10 cellular contexts compared by ENCODE assay signal in the genomic region with DNA sequence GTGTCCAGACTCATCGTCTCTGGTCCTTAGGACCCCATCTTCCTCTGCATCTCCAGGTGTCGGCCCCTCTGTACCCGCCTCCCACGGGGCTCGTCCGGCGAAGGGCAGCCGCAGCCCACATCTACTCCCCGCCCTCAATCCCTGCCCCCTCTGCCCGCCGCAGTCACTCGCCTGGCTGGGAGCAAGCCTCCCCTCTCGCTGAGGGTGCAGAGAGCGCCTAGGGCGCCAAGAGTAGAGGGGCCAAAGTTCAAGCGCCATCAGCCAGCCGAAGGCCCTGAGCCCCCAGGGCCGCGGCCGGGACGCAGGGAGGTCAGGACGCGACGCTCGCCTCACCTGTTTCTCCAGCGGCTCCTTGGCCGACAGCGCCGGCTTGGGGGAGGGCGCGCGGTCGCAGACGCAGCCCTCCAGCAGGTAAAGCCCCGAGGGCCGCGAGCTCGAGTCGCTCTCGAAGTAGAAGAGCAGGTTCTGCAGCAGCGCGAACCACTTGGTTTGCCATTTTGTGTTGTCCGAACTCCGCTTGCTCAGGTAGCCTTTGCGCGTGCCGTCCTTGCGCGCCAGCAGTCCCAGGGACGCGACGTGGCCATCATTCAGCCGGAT. TPM values are rescaled to one million over a fixed set of nuclear protein-coding genes. Genes with fewer than 3 reads are reported as not detected.
DNase-seq lines count a peak whose midpoint lies in the region; ATAC-seq and TF ChIP-seq lines count a peak whose summit lies in the region.
"Had no signal": no experiment of that assay in that cellular context is flagged by ENCODE, and none has a peak within 500 bp of the region (broad histone marks: within the 10 kb centered on the region; RNA-seq: fewer than 3 reads in every experiment).

No MANE protein-coding gene starts in this region.

- DNase-seq in GM23338 (ENCODE audit: low spot score) (peak; percentile 58), islet precursor cell (peak; percentile 80), spleen (no peak), SJCRH30 (no peak)
- DNase-seq in activated CD8-positive, alpha-beta T cell treated with anti-CD3 and anti-CD28 coated beads, Interleukin-2, amount 10 ng/mL, durations not matched to agents 7 days and 5 days = no peak
- DNase-seq in activated T-cell treated with anti-CD3 and anti-CD28 coated beads, Interleukin-2, amount 50 U/mL, for 72 hours = no peak
- DNase-seq: GF-D8, OCI-M1 had no signal

- TF ChIP-seq POLR2A in spleen (IDR thresholded peaks at IDR 0.05) = no peak

- no peak overlapping the region for H3K27ac ChIP-seq in GM23338 (ENCODE audit: low read depth)
- no peak overlapping the region for H3K27ac ChIP-seq in spleen
- no peak overlapping the region for H3K27ac ChIP-seq in SJCRH30

- H3K4me1 Mint-ChIP-seq in GM23338 = peaks cover 9% of the 10 kb centered on the region
- H3K4me1 Mint-ChIP-seq in activated CD8-positive, alpha-beta T cell treated with anti-CD3 and anti-CD28 coated beads, Interleukin-2, amount 10 ng/mL, durations not matched to agents 7 days and 5 days (ENCODE audit: low read depth) = peaks cover 2% of the 10 kb centered on the region
- peaks cover 8% of the 10 kb centered on the region for H3K4me1 Mint-ChIP-seq in activated T-cell treated with anti-CD3 and anti-CD28 coated beads, Interleukin-2, amount 50 U/mL, for 72 hours (ENCODE audit: low read depth)

- POLR2A ChIA-PET in activated CD8-positive, alpha-beta T cell treated with anti-CD3 and anti-CD28 coated beads, Interleukin-2, amount 10 ng/mL, durations not matched to agents 7 days and 5 days (lab: Charles Lee) = no interaction called here

- peaks cover 74% of the 10 kb centered on the region for H3K27me3 Mint-ChIP-seq in GM23338 (ENCODE audit: insufficient read depth, low read depth, poor library complexity)
- H3K27me3 Mint-ChIP-seq in activated CD8-positive, alpha-beta T cell treated with anti-CD3 and anti-CD28 coated beads, Interleukin-2, amount 10 ng/mL, durations not matched to agents 7 days and 5 days (ENCODE audit: low read depth) = peaks cover 60% of the 10 kb centered on the region
- H3K27me3 Mint-ChIP-seq in activated T-cell treated with anti-CD3 and anti-CD28 coated beads, Interleukin-2, amount 50 U/mL, for 72 hours (ENCODE audit: low read depth) = peaks cover 65% of the 10 kb centered on the region

- no peaks in the 10 kb centered on the region for H3K79me2 ChIP-seq in GM23338 (replicated peaks; ENCODE audit: insufficient read depth)

- H3K4me3 Mint-ChIP-seq in GM23338 = peak overlapping the region; percentile 81
- H3K4me3 Mint-ChIP-seq in activated CD8-positive, alpha-beta T cell treated with anti-CD3 and anti-CD28 coated beads, Interleukin-2, amount 10 ng/mL, durations not matched to agents 7 days and 5 days = no peak overlapping the region
- peak overlapping the region in 1 of 2 donors; percentile 63 for H3K4me3 Mint-ChIP-seq in activated T-cell treated with anti-CD3 and anti-CD28 coated beads, Interleukin-2, amount 50 U/mL, for 72 hours

- no peaks in the 10 kb centered on the region for H3K9me2 ChIP-seq in GM23338 (ENCODE audit: insufficient read depth)

- peak overlapping the region; percentile 94 for H3K4me2 ChIP-seq in GM23338

- no peaks in the 10 kb centered on the region for H3F3A ChIP-seq in GM23338 (replicated peaks; ENCODE audit: low read depth)

- no peaks in the 10 kb centered on the region for H3K36me3 Mint-ChIP-seq in GM23338 (ENCODE audit: low read depth)
- no peaks in the 10 kb centered on the region for H3K36me3 Mint-ChIP-seq in activated CD8-positive, alpha-beta T cell treated with anti-CD3 and anti-CD28 coated beads, Interleukin-2, amount 10 ng/mL, durations not matched to agents 7 days and 5 days (ENCODE audit: low read depth)
- H3K36me3 Mint-ChIP-seq in activated T-cell treated with anti-CD3 and anti-CD28 coated beads, Interleukin-2, amount 50 U/mL, for 72 hours (ENCODE audit: insufficient read depth in 2 of 2) = peaks cover 0 to 2% of the 10 kb centered on the region in 2 donors

- H3K27ac Mint-ChIP-seq in GM23338 = no peak overlapping the region
- peak overlapping the region; percentile 25 for H3K27ac Mint-ChIP-seq in activated CD8-positive, alpha-beta T cell treated with anti-CD3 and anti-CD28 coated beads, Interleukin-2, amount 10 ng/mL, durations not matched to agents 7 days and 5 days
- H3K27ac Mint-ChIP-seq in activated T-cell treated with anti-CD3 and anti-CD28 coated beads, Interleukin-2, amount 50 U/mL, for 72 hours = no peak overlapping the region

- CTCF ChIA-PET in activated CD8-positive, alpha-beta T cell treated with anti-CD3 and anti-CD28 coated beads, Interleukin-2, amount 10 ng/mL, durations not matched to agents 7 days and 5 days (lab: Charles Lee) = no interaction called here

- H3K27me3 ChIP-seq in GM23338 (ENCODE audit: insufficient read depth) (peaks cover 94% of the 10 kb centered on the region), spleen (replicated peaks in 1 of 7) (peaks cover 4 to 99% (median 45%) of the 10 kb centered on the region in 7 donors), SJCRH30 (no peaks in the 10 kb centered on the region)

- H3K4me1 ChIP-seq in GM23338 (ENCODE audit: insufficient read depth) = no peaks in the 10 kb centered on the region
- peaks cover 5 to 27% (median 20%) of the 10 kb centered on the region in 6 donors for H3K4me1 ChIP-seq in spleen
- no peaks in the 10 kb centered on the region for H3K4me1 ChIP-seq in SJCRH30

- TF ChIP-seq CTCF in GM23338 (conservative IDR thresholded peaks at IDR 0.05; ENCODE audit: low read depth in 2 of 2) = no peak
- TF ChIP-seq CTCF in spleen (IDR thresholded peaks at IDR 0.05 in 8 of 11, conservative IDR thresholded peaks at IDR 0.05 in 3 of 11) = peak in 1 of 11 experiments; percentile 10

- WGBS in spleen, 5 donors = 3 to 9% (median 3%) methylated on average over 10 to 53 of the region's 53 CpGs

- H3K9me3 Mint-ChIP-seq in GM23338 = no peaks in the 10 kb centered on the region; the same call in 2 of the 3 replicates
- no peaks in the 10 kb centered on the region for H3K9me3 Mint-ChIP-seq in activated CD8-positive, alpha-beta T cell treated with anti-CD3 and anti-CD28 coated beads, Interleukin-2, amount 10 ng/mL, durations not matched to agents 7 days and 5 days (ENCODE audit: insufficient read depth)
- no peaks in the 10 kb centered on the region for H3K9me3 Mint-ChIP-seq in activated T-cell treated with anti-CD3 and anti-CD28 coated beads, Interleukin-2, amount 50 U/mL, for 72 hours

- no peaks in the 10 kb centered on the region for H3K36me3 ChIP-seq in GM23338 (ENCODE audit: insufficient read depth)
- H3K36me3 ChIP-seq in spleen = no peaks in the 10 kb centered on the region
- no peaks in the 10 kb centered on the region for H3K36me3 ChIP-seq in SJCRH30

- intact Hi-C loops in spleen (cut with DNase I; ENCODE audit: low total_unique reads) = no loop called here

- peak overlapping the region; percentile 99 for H2AFZ ChIP-seq in GM23338

- H3K9me3 ChIP-seq in spleen (no peaks in the 10 kb centered on the region), SJCRH30 (replicated peaks) (no peaks in the 10 kb centered on the region)

- H3K4me3 ChIP-seq in GM23338 (peak overlapping the region; percentile 79), spleen (peak overlapping the region in 5 of 8 donors; percentile 6 to 56 (median 17)), SJCRH30 (no peak overlapping the region)

- ATAC-seq in GM23338 = peak; percentile 46
- ATAC-seq in activated CD8-positive, alpha-beta T cell treated with anti-CD3 and anti-CD28 coated beads, Interleukin-2, amount 10 ng/mL, durations not matched to agents 7 days and 5 days = no peak
- ATAC-seq in GM18868 (IDR thresholded peaks at IDR 0.05; ENCODE audit: unreplicated experiment) = no peak
- ATAC-seq in activated T-cell treated with anti-CD3 and anti-CD28 coated beads, Interleukin-2, amount 50 U/mL, for 72 hours (replicated peaks in 1 of 2) = no peak

- H4K20me1 ChIP-seq in GM23338 (replicated peaks; ENCODE audit: insufficient read depth) = peaks cover 7% of the 10 kb centered on the region; the same call in 1 of the 2 replicates

TF ChIP-seq in GM23338, 12 proteins besides CTCF, POLR2A, EP300 and RAD21:
- TF ChIP-seq EZH2 (IDR thresholded peaks at IDR 0.05; ENCODE audit: low read depth, unreplicated experiment) = peak; percentile 80
- no peak for TF ChIP-seq EZH2phosphoT487 (IDR thresholded peaks at IDR 0.05; ENCODE audit: unreplicated experiment)
- TF ChIP-seq NANOG (IDR thresholded peaks at IDR 0.05; ENCODE audit: borderline replicate concordance) = no peak
- TF ChIP-seq ZNF331 (CRISPR knock-in tag; IDR thresholded peaks at IDR 0.05; ENCODE audit: low read depth) = no peak
- TF ChIP-seq, protein P1, sequence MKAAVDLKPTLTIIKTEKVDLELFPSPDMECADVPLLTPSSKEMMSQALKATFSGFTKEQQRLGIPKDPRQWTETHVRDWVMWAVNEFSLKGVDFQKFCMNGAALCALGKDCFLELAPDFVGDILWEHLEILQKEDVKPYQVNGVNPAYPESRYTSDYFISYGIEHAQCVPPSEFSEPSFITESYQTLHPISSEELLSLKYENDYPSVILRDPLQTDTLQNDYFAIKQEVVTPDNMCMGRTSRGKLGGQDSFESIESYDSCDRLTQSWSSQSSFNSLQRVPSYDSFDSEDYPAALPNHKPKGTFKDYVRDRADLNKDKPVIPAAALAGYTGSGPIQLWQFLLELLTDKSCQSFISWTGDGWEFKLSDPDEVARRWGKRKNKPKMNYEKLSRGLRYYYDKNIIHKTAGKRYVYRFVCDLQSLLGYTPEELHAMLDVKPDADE (IDR thresholded peaks at IDR 0.05) = no peak
TF ChIP-seq in GM23338: peak in this region for 1.

RNA-seq across cellular contexts. Expression of a gene that starts 0.6 kb away (rescaled TPM):
- 0.24 and 0.39 TPM in 2 replicates for total RNA-seq in GM23338 (2014; rRNA removed; shearing (Covaris generic))
- polyA plus RNA-seq in GM23338 (2016; fragmentation: Nextera tagmentation; extraction: Ambion mirVana) (0.03 and 0.05 TPM in 2 replicates), spleen (1 to 10 TPM in 1 of 3 donors, under 1 TPM in 2; 0.50 to 1.4 (median 0.57) TPM)
- total RNA-seq in activated CD8-positive, alpha-beta T cell treated with anti-CD3 and anti-CD28 coated beads, Interleukin-2, amount 10 ng/mL, durations not matched to agents 7 days and 5 days = not detected
- total RNA-seq in spleen = 1 to 10 TPM; 1.3 to 3.4 (median 2.0) TPM
- total RNA-seq in activated T-cell treated with anti-CD3 and anti-CD28 coated beads, Interleukin-2, amount 50 U/mL, for 72 hours = not detected
- 0.43 and 1.1 TPM in 2 replicates for total RNA-seq in SJCRH30 (2014; rRNA removed; shearing (Covaris generic))
- total RNA-seq: fibroblast of lung had no signal

Comparison
In these comparisons a context has a peak if more than half of its experiments do, and no peak if none do; other contexts are left out.
1. DNase-seq: peak in GM23338 (single experiment) and islet precursor cell (single experiment); none in activated CD8-positive, alpha-beta T cell treated with anti-CD3 and anti-CD28 coated beads, Interleukin-2, amount 10 ng/mL, durations not matched to agents 7 days and 5 days (single experiment), spleen (single experiment), activated T-cell treated with anti-CD3 and anti-CD28 coated beads, Interleukin-2, amount 50 U/mL, for 72 hours (0 of 2) and SJCRH30 (0 of 2).